ENCODE assay signal across 27 cellular contexts in genomic region chr16:17499223-17499902, GRCh38.
"Had no signal": no experiment of that assay in that cellular context is flagged by ENCODE, and none has a peak within 500 bp of the region (broad histone marks: within the 10 kb centered on the region; RNA-seq: fewer than 3 reads in every experiment).

No MANE protein-coding gene starts in this region.

- DNase-seq: activated CD4-positive, alpha-beta T cell treated with anti-CD3 and anti-CD28 coated beads for 48 hours; activated CD4-positive, alpha-beta T cell treated with anti-CD3 and anti-CD28 coated beads, Interleukin-2, amount 50 U/mL, for 4 hours; activated CD4-positive, CD25-positive, alpha-beta regulatory T cell treated with anti-CD3 and anti-CD28 coated beads, Interleukin-2, amount 50 U/mL, for 72 hours; activated CD8-positive, alpha-beta memory T cell treated with anti-CD3 and anti-CD28 coated beads, Interleukin-2, amount 50 U/mL, for 48 hours; activated CD8-positive, alpha-beta T cell treated with anti-CD3 and anti-CD28 coated beads, Interleukin-2, amount 10 ng/mL, durations not matched to agents 7 days and 5 days; activated naive CD4-positive, alpha-beta T cell treated with anti-CD3 and anti-CD28 coated beads, Interleukin-2, amount 50 U/mL, for 16 hours; activated naive CD8-positive, alpha-beta T cell treated with anti-CD3 and anti-CD28 coated beads, Interleukin-2, amount 10 ng/mL, durations not matched to agents 7 days and 5 days; activated T-cell treated with anti-CD3 and anti-CD28 coated beads, Interleukin-2, amount 50 U/mL, for 1 hour; aorta; caudate nucleus; Karpas-422; NCI-H146; NCI-H1930; NCI-H2171; NCI-H2227 treated with DMSO at 0.1 percent for 48 hours; NCI-H446 treated with DMSO at 0.1 percent for 48 hours; NCI-H524 treated with DMSO at 0.1 percent for 48 hours; NCI-H774; NK-92 treated with Interleukin-12 subunit alpha and Interleukin-12 subunit beta, amount 100 ng/mL, for 24 hours; OCI-M1; RPMI8226; SW 1271 had no signal

- H3K27ac Mint-ChIP-seq: activated CD8-positive, alpha-beta T cell treated with anti-CD3 and anti-CD28 coated beads, Interleukin-2, amount 10 ng/mL, durations not matched to agents 7 days and 5 days; activated naive CD8-positive, alpha-beta T cell treated with anti-CD3 and anti-CD28 coated beads, Interleukin-2, amount 10 ng/mL, durations not matched to agents 7 days and 5 days; WTC11 had no signal

- H3K4me3 Mint-ChIP-seq: activated CD8-positive, alpha-beta T cell treated with anti-CD3 and anti-CD28 coated beads, Interleukin-2, amount 10 ng/mL, durations not matched to agents 7 days and 5 days; activated naive CD8-positive, alpha-beta T cell treated with anti-CD3 and anti-CD28 coated beads, Interleukin-2, amount 10 ng/mL, durations not matched to agents 7 days and 5 days; WTC11 had no signal

- H3K27ac ChIP-seq: breast epithelium, SK-N-MC had no signal

- H3K36me3 Mint-ChIP-seq: activated naive CD8-positive, alpha-beta T cell treated with anti-CD3 and anti-CD28 coated beads, Interleukin-2, amount 10 ng/mL, durations not matched to agents 7 days and 5 days had no signal

- H3K4me1 Mint-ChIP-seq: activated naive CD8-positive, alpha-beta T cell treated with anti-CD3 and anti-CD28 coated beads, Interleukin-2, amount 10 ng/mL, durations not matched to agents 7 days and 5 days had no signal

- H3K4me1 ChIP-seq: breast epithelium had no signal

- H3K9me3 ChIP-seq: breast epithelium had no signal

- H3K27me3 ChIP-seq: breast epithelium had no signal

- H3K9me3 Mint-ChIP-seq: activated naive CD8-positive, alpha-beta T cell treated with anti-CD3 and anti-CD28 coated beads, Interleukin-2, amount 10 ng/mL, durations not matched to agents 7 days and 5 days had no signal

- H3K36me3 ChIP-seq: breast epithelium had no signal

- ATAC-seq: activated CD8-positive, alpha-beta T cell treated with anti-CD3 and anti-CD28 coated beads, Interleukin-2, amount 10 ng/mL, durations not matched to agents 7 days and 5 days; Panc1; Right ventricle myocardium inferior; WTC11 had no signal

- H3K4me3 ChIP-seq: breast epithelium, SK-N-MC had no signal
